10 cellular contexts compared by ENCODE assay signal in genomic region chr20:20407891-20408805, GRCh38. TPM values are rescaled to one million over a fixed set of nuclear protein-coding genes. Genes with fewer than 3 reads are reported as not detected.
DNase-seq lines count a peak whose midpoint lies in the region; ATAC-seq, FAIRE-seq and TF ChIP-seq lines count a peak whose summit lies in the region.
"Had no signal": no experiment of that assay in that cellular context is flagged by ENCODE, and none has a peak within 500 bp of the region (broad histone marks: within the 10 kb centered on the region; RNA-seq: fewer than 3 reads in every experiment).

No MANE protein-coding gene starts in this region.

- no peak overlapping the region for H4K5ac ChIP-seq in H1 (ENCODE audit: insufficient read length, low read depth, low read length)

- peaks cover 35% of the 10 kb centered on the region for H3K36me3 Mint-ChIP-seq in T-cell

- H2BK15ac ChIP-seq in H1 (ENCODE audit: low read length): no peak overlapping the region

- H3K18ac ChIP-seq in H1 (ENCODE audit: extremely low read depth, low read length): no peak overlapping the region

- H3K4me1 Mint-ChIP-seq in T-cell: no peaks in the 10 kb centered on the region

- H3K79me2 ChIP-seq in H1 (ENCODE audit: control insufficient read depth in 1 of 2, insufficient read depth in 2 of 2, low read length in 2 of 2): no peaks in the 10 kb centered on the region

- DNase-seq in NCI-H748 treated with DMSO at 0.1 percent for 48 hours (lab: John Stamatoyannopoulos, UW) (peak; percentile 40), H1 (ENCODE audit: low read depth in 1 of 2, low spot score in 2 of 2) (no peak), T-cell (no peak), transverse colon (no peak)
- no peak for DNase-seq in stimulated activated CD4-positive, alpha-beta T cell treated with anti-CD3 and anti-CD28 coated beads, Interleukin-15, amount 100 ng/mL, for 24 hours

- no peak for ATAC-seq in T-cell (replicated peaks in 1 of 4)
- ATAC-seq in GM19455 (IDR thresholded peaks at IDR 0.05; ENCODE audit: unreplicated experiment): no peak

- H3K4me3 ChIP-seq in GM12875 (ENCODE audit: low read depth, low read length) (no peak overlapping the region), H1 (ENCODE audit: extremely low read depth in 1 of 4, insufficient read depth in 2 of 4, low read depth in 3 of 4, low read length in 4 of 4) (no peak overlapping the region), transverse colon (no peak overlapping the region)

- H3K4me1 ChIP-seq in H1 (replicated peaks in 1 of 4; ENCODE audit: control insufficient read depth in 3 of 4, insufficient read depth in 4 of 4, low read length in 3 of 4) (peaks cover 0 to 17% (median 11%) of the 10 kb centered on the region in 4 experiments; a peak in 4 of 7 replicates), transverse colon (no peaks in the 10 kb centered on the region)

- H3K4me2 ChIP-seq in H1 (ENCODE audit: insufficient read depth in 1 of 2, low read depth in 2 of 2, low read length in 2 of 2): no peak overlapping the region

- intact Hi-C loops in transverse colon (cut with DNase I; ENCODE audit: low total_unique reads): no loop called here

- no peak overlapping the region for H3K56ac ChIP-seq in H1 (replicated peaks; ENCODE audit: insufficient read length, low read depth, low read length)

- H2BK12ac ChIP-seq in H1 (ENCODE audit: low read depth, low read length): no peak overlapping the region

- no peak overlapping the region for H2BK120ac ChIP-seq in H1 (replicated peaks; ENCODE audit: low read depth, low read length)

- H3K27me3 ChIP-seq in H1 (replicated peaks in 1 of 4; ENCODE audit: control insufficient read depth in 3 of 4, extremely low read depth in 1 of 4, insufficient read depth in 3 of 4, low read length in 3 of 4) (no peaks in the 10 kb centered on the region), transverse colon (no peaks in the 10 kb centered on the region)

- H2BK5ac ChIP-seq in H1 (ENCODE audit: low read depth, low read length): no peak overlapping the region

- no peaks in the 10 kb centered on the region for H3K79me1 ChIP-seq in H1 (ENCODE audit: low read depth, low read length)

- H4K91ac ChIP-seq in H1 (replicated peaks; ENCODE audit: insufficient read length, low read length): no peak overlapping the region

- no peaks in the 10 kb centered on the region for H4K20me1 ChIP-seq in H1 (replicated peaks in 1 of 2; ENCODE audit: control insufficient read depth in 1 of 2, insufficient read depth in 2 of 2, low read length in 2 of 2)

- POLR2A ChIA-PET in H1 (lab: Charles Lee; ENCODE audit: partially characterized antibody) (interaction anchor here (1.1 to 1.2 kb wide), 2 partner anchors 36 kb away, joined by 4 to 6 read pairs; no protein-coding TSS in a partner anchor), T-cell (lab: Charles Lee) (no interaction called here)

- CTCF ChIA-PET in H1 (lab: Charles Lee; ENCODE audit: partially characterized antibody) (interaction anchor here (0.8 to 3.3 kb wide), 17 partner anchors 9 to 324 kb away, joined by 3 to 17 read pairs (median 5); no protein-coding TSS in a partner anchor), T-cell (lab: Charles Lee) (no interaction called here)

- TF ChIP-seq RAD21 in H1 (IDR thresholded peaks at IDR 0.05 in 1 of 2, conservative IDR thresholded peaks at IDR 0.05 in 1 of 2; ENCODE audit: low read depth in 2 of 2, low read length in 2 of 2): peak; percentile 53 to 62

- WGBS in H1 (ENCODE audit: extremely low coverage in 1 of 2, insufficient coverage in 1 of 2, insufficient read length in 1 of 2, insufficient replicate concordance in 2 of 2, low coverage in 1 of 2, low lambda C conversion rate in 2 of 2, missing lambda C conversion rate in 1 of 2), 2 experiments: 70% methylated on average over 6 of the region's 6 CpGs; no CpG with 5 or more reads in 1 of the 2 experiments
- WGBS in transverse colon (ENCODE audit: low coverage in 1 of 2), 2 donors: 67% methylated on average over 3 to 6 of the region's 6 CpGs

- H2AFZ ChIP-seq in H1 (ENCODE audit: low read length): no peak overlapping the region

- H3K9ac ChIP-seq in H1 (replicated peaks in 1 of 4; ENCODE audit: extremely low read depth in 1 of 4, low read depth in 3 of 4, low read length in 3 of 4): no peak overlapping the region

- H3K27ac ChIP-seq in 22Rv1: no peak overlapping the region
- no peak overlapping the region for H3K27ac ChIP-seq in H1 (ENCODE audit: low read depth, low read length)
- no peak overlapping the region for H3K27ac ChIP-seq in transverse colon

- no peak overlapping the region for H3K27ac Mint-ChIP-seq in T-cell

- H3K9me3 ChIP-seq in H1 (ENCODE audit: insufficient read depth in 2 of 2, low read depth in 1 of 2, low read length in 1 of 2) (no peaks in the 10 kb centered on the region), transverse colon (no peaks in the 10 kb centered on the region)

- TF ChIP-seq EP300 in H1 (IDR thresholded peaks at IDR 0.05; ENCODE audit: borderline replicate concordance in 1 of 2, low read depth in 2 of 2, low read length in 2 of 2): no peak
- TF ChIP-seq EP300 in transverse colon (IDR thresholded peaks at IDR 0.05; ENCODE audit: low read depth): no peak

- H2AK5ac ChIP-seq in H1 (ENCODE audit: low read depth, low read length): no peak overlapping the region

- H3K9me3 Mint-ChIP-seq in T-cell: no peaks in the 10 kb centered on the region

- peak; percentile 67 for TF ChIP-seq CTCF in 22Rv1 (IDR thresholded peaks at IDR 0.05)
- TF ChIP-seq CTCF in GM12875 (IDR thresholded peaks at IDR 0.05; ENCODE audit: borderline replicate concordance, insufficient read depth, low read depth, low read length): 0 out of 2 replicates have a peak, but pooled peaks have one; percentile 3
- peak in 2 of 3 experiments; percentile 28 to 50; a peak in 2 of 4 replicates for TF ChIP-seq CTCF in H1 (IDR thresholded peaks at IDR 0.05; ENCODE audit: control extremely low read depth in 1 of 3, insufficient read depth in 1 of 3, low read depth in 1 of 3, low read length in 3 of 3)
- no peak for TF ChIP-seq CTCF in transverse colon (IDR thresholded peaks at IDR 0.05)

- H4K8ac ChIP-seq in H1 (ENCODE audit: extremely low read depth, insufficient read depth, low read length): no peak overlapping the region

- no peak overlapping the region for H2BK20ac ChIP-seq in H1 (ENCODE audit: low read length)

- no peak overlapping the region for H3K4me3 Mint-ChIP-seq in T-cell

- H3K36me3 ChIP-seq in H1 (ENCODE audit: control insufficient read depth in 2 of 4, insufficient read depth in 4 of 4, low read length in 3 of 4) (no peaks in the 10 kb centered on the region), transverse colon (no peaks in the 10 kb centered on the region)

- H3K14ac ChIP-seq in H1 (ENCODE audit: insufficient read length): no peak overlapping the region

- no peaks in the 10 kb centered on the region for H3K23me2 ChIP-seq in H1 (ENCODE audit: low read depth, low read length)

- no peak for TF ChIP-seq POLR2A in H1 (IDR thresholded peaks at IDR 0.05; ENCODE audit: control extremely low read depth in 1 of 2, low read depth in 2 of 2, low read length in 2 of 2)
- TF ChIP-seq POLR2A in transverse colon (IDR thresholded peaks at IDR 0.05): no peak

- H3K27me3 Mint-ChIP-seq in T-cell: no peaks in the 10 kb centered on the region

- FAIRE-seq in H1 (lab: Jason Lieb, UNC): peak; percentile 78
- FAIRE-seq: G401.6 had no signal

- no peak overlapping the region for H3K23ac ChIP-seq in H1 (ENCODE audit: insufficient read length)

- H3K4ac ChIP-seq in H1 (replicated peaks; ENCODE audit: insufficient read length, low read depth, low read length): no peak overlapping the region

- in situ Hi-C loops in transverse colon (cut with MboI; ENCODE audit: low pct_ligation_motif_present in 1 of 4, low pct_unique_long_range_greater_than_20kb in 1 of 4, low sequenced_read_pairs in 3 of 4): no loop called here

TF ChIP-seq in H1, 55 proteins besides CTCF, POLR2A, EP300 and RAD21:
- no peak for TF ChIP-seq HDAC2 (IDR thresholded peaks at IDR 0.05; ENCODE audit: borderline replicate concordance in 1 of 2, low read depth in 2 of 2, low read length in 2 of 2)
- no peak for TF ChIP-seq ATF3 (IDR thresholded peaks at IDR 0.05; ENCODE audit: insufficient read depth, low read depth, low read length)
- no peak for TF ChIP-seq SIN3A (conservative IDR thresholded peaks at IDR 0.05 in 1 of 2, IDR thresholded peaks at IDR 0.05 in 1 of 2; ENCODE audit: low read depth in 1 of 2, low read length in 2 of 2)
- no peak for TF ChIP-seq CBX8 (IDR thresholded peaks at IDR 0.05; ENCODE audit: borderline replicate concordance, low read depth, low read length)
- TF ChIP-seq SP2 (IDR thresholded peaks at IDR 0.05; ENCODE audit: low read length): no peak
- TF ChIP-seq BACH1 (IDR thresholded peaks at IDR 0.05; ENCODE audit: low read length): no peak
- TF ChIP-seq KDM1A (IDR thresholded peaks at IDR 0.05; ENCODE audit: borderline replicate concordance, low read length): no peak
- no peak for TF ChIP-seq SP4 (IDR thresholded peaks at IDR 0.05; ENCODE audit: low read length)
- no peak for TF ChIP-seq SIX5 (IDR thresholded peaks at IDR 0.05; ENCODE audit: low read depth, low read length)
- no peak for TF ChIP-seq JUN (IDR thresholded peaks at IDR 0.05; ENCODE audit: low read depth, low read length)
- TF ChIP-seq EZH2 (IDR thresholded peaks at IDR 0.05; ENCODE audit: low read depth, low read length, severe bottlenecking): no peak
- no peak for TF ChIP-seq PHF8 (conservative IDR thresholded peaks at IDR 0.05; ENCODE audit: low read depth, low read length)

RNA-seq across cellular contexts. Expression of gene INSM1, which starts 40.2 kb away (rescaled TPM):
- 2.5 and 2.9 TPM in 2 replicates for total RNA-seq in H1 (2021; fragmentation: NEBNext Ultra II Directional; extraction: Animal tissue kit (Norgen Biotek cat#: 25700))
- polyA plus RNA-seq in H1 (2011; rRNA removed): 0.86 and 1.4 TPM in 2 replicates
- polyA plus RNA-seq in H1 (2011; cell fraction: cytosol; rRNA removed): 1.1 TPM
- polyA plus RNA-seq in H1 (2011; cell fraction: nucleus; rRNA removed): 1.2 TPM
- 1.5 to 2.3 TPM (median 2.0 TPM) in 4 replicates for polyA plus RNA-seq in H1 (2012, experiment 1 of 2)
- 2.3 TPM for polyA plus RNA-seq in H1 (2012, experiment 2 of 2)
- 1.3 TPM for polyA plus RNA-seq in H1 (2013, experiment 1 of 2)
- polyA plus RNA-seq in H1 (2013, experiment 2 of 2): 1.3 TPM
- 0.29 and 0.35 TPM in 2 replicates for polyA minus RNA-seq in H1 (2011; rRNA and poly(A)+ RNA removed)
- 0.73 TPM for polyA minus RNA-seq in H1 (2011; cell fraction: cytosol; rRNA and poly(A)+ RNA removed)
- 2.8 TPM for polyA minus RNA-seq in H1 (2011; cell fraction: nucleus; rRNA and poly(A)+ RNA removed)
- total RNA-seq in T-cell: not detected
- 1 to 10 TPM in 2 of 4 donors, under 1 TPM in 2; 0.60 to 3.0 (median 1.4) TPM for total RNA-seq in transverse colon
- total RNA-seq: HT1080 had no signal

Comparison
In these comparisons a context has a peak if more than half of its experiments do, and no peak if none do; other contexts are left out.
1. CTCF ChIP-seq: peak in 22Rv1 (single experiment), GM12875 (single experiment) and H1 (2 of 3); none in transverse colon (0 of 5).